ENCODE assay signal across 11 cellular contexts in genomic region chr12:100706029-100706428, GRCh38.
DNase-seq lines count a peak whose midpoint lies in the region; ATAC-seq, FAIRE-seq and TF ChIP-seq lines count a peak whose summit lies in the region.
"Had no signal": no experiment of that assay in that cellular context is flagged by ENCODE, and none has a peak within 500 bp of the region (broad histone marks: within the 10 kb centered on the region; RNA-seq: fewer than 3 reads in every experiment).

No MANE protein-coding gene starts in this region.

- no peaks in the 10 kb centered on the region for H3K4me1 ChIP-seq in K562 (replicated peaks in 1 of 2; ENCODE audit: control insufficient read depth in 2 of 2, insufficient read depth in 2 of 2, low read length in 2 of 2)

- WGBS in K562 (ENCODE audit: insufficient coverage, low coverage, missing lambda C conversion rate): 0% methylated on average over 3 of the region's 3 CpGs

- no peak for TF ChIP-seq POLR2A in K562 (conservative IDR thresholded peaks at IDR 0.05)

- BruUV-seq in K562 (replicated peaks; lab: Mats Ljungman, UMichigan): no TSS peak

- no peaks in the 10 kb centered on the region for H3K79me2 ChIP-seq in K562 (ENCODE audit: control insufficient read depth, insufficient read depth, low read length)

- CTCF ChIA-PET in K562 (lab: Yijun Ruan, JAX; ENCODE audit: low intra/inter-chr PET ratio): no interaction called here

- H2AFZ ChIP-seq in K562 (ENCODE audit: low read depth, low read length): no peak overlapping the region

- in situ Hi-C loops in K562 (cut with MboI): no loop called here

- no peak for TF ChIP-seq EP300 in K562 (IDR thresholded peaks at IDR 0.05; ENCODE audit: low read length)

- no peak overlapping the region for H3K4me2 ChIP-seq in K562 (ENCODE audit: insufficient read depth, low read length)

- intact Hi-C loops in K562 (cut with micrococcal nuclease): no loop called here

- no peaks in the 10 kb centered on the region for H3K27me3 ChIP-seq in K562 (ENCODE audit: control insufficient read depth in 2 of 2, insufficient read depth in 2 of 2, low read length in 2 of 2)
- H3K27me3 ChIP-seq: SJSA1 had no signal

- no peaks in the 10 kb centered on the region for H3K36me3 ChIP-seq in K562 (ENCODE audit: control insufficient read depth, insufficient read depth, low read length)
- H3K36me3 ChIP-seq: SJSA1 had no signal

- DNase-seq in ELR (ENCODE audit: low read depth): peak; percentile 98
- peak; percentile 46 for DNase-seq in NCI-H2029 treated with DMSO at 0.1 percent for 48 hours (lab: John Stamatoyannopoulos, UW)
- no peak for DNase-seq in K562 (ENCODE audit: extremely low read depth in 1 of 4, low spot score in 3 of 4)
- peak; percentile 68 for DNase-seq in non-pigmented ciliary epithelial cell (ENCODE audit: low read depth)
- DNase-seq in AML-193 (lab: John Stamatoyannopoulos, UW): no peak
- DNase-seq in UCSD-AML1 (lab: John Stamatoyannopoulos, UW; ENCODE audit: unreplicated experiment): no peak
- DNase-seq: naive thymus-derived CD4-positive, alpha-beta T cell had no signal

- no peak for TF ChIP-seq RAD21 in K562 (CRISPR knock-in tag; conservative IDR thresholded peaks at IDR 0.05 in 1 of 2, IDR thresholded peaks at IDR 0.05 in 1 of 2)

- H3K27ac ChIP-seq in K562 (ENCODE audit: extremely low read depth, low read depth, low read length): no peak overlapping the region
- H3K27ac ChIP-seq: SJSA1 had no signal

- no peaks in the 10 kb centered on the region for H3K9me1 ChIP-seq in K562 (ENCODE audit: control insufficient read depth, insufficient read depth, low read length)

- FAIRE-seq in K562 (lab: Jason Lieb, UNC): no peak
- FAIRE-seq: frontal cortex had no signal

- H3K4me3 ChIP-seq in K562: no peak overlapping the region
- H3K4me3 ChIP-seq: SJSA1 had no signal

- no peaks in the 10 kb centered on the region for H3K9me3 ChIP-seq in K562 (replicated peaks; ENCODE audit: control insufficient read depth, insufficient read depth, low read depth, low read length)
- H3K9me3 ChIP-seq: SJSA1 had no signal

- no peak overlapping the region for H3K9ac ChIP-seq in K562 (ENCODE audit: insufficient read depth in 1 of 2, low read depth in 2 of 2, low read length in 2 of 2)

- no peaks in the 10 kb centered on the region for H4K20me1 ChIP-seq in K562 (replicated peaks; ENCODE audit: control insufficient read depth, insufficient read depth, low read length)

- POLR2A ChIA-PET in K562 (lab: Yijun Ruan, JAX): interaction anchor here (0.7 kb wide), 1 partner anchor 624 kb away, joined by 3 read pairs; no protein-coding TSS in a partner anchor

- no peak for TF ChIP-seq CTCF in K562 (IDR thresholded peaks at IDR 0.05 in 2 of 3, conservative IDR thresholded peaks at IDR 0.05 in 1 of 3; ENCODE audit: insufficient read depth in 2 of 3, low read depth in 1 of 3, low read length in 3 of 3)

- ATAC-seq in K562 (no peak), HG03521 (IDR thresholded peaks at IDR 0.05; ENCODE audit: unreplicated experiment) (no peak), HG03196 (IDR thresholded peaks at IDR 0.05; ENCODE audit: unreplicated experiment) (no peak)
- ATAC-seq: naive thymus-derived CD4-positive, alpha-beta T cell had no signal

TF ChIP-seq in K562, 482 proteins besides CTCF, POLR2A, EP300 and RAD21:
- TF ChIP-seq RFX1 (IDR thresholded peaks at IDR 0.05): peak; percentile 52
- no peak for TF ChIP-seq ILF3 (IDR thresholded peaks at IDR 0.05; ENCODE audit: borderline replicate concordance)
TF ChIP-seq in K562: peak in this region for 1.

Comparison
In these comparisons a context has a peak if more than half of its experiments do, and no peak if none do; other contexts are left out.
1. DNase-seq: peak in ELR (single experiment), NCI-H2029 treated with DMSO at 0.1 percent for 48 hours (single experiment) and non-pigmented ciliary epithelial cell (single experiment); none in K562 (0 of 4), AML-193 (0 of 2) and UCSD-AML1 (single experiment).